ENCODE assay signal across 11 cellular contexts in the genomic region with DNA sequence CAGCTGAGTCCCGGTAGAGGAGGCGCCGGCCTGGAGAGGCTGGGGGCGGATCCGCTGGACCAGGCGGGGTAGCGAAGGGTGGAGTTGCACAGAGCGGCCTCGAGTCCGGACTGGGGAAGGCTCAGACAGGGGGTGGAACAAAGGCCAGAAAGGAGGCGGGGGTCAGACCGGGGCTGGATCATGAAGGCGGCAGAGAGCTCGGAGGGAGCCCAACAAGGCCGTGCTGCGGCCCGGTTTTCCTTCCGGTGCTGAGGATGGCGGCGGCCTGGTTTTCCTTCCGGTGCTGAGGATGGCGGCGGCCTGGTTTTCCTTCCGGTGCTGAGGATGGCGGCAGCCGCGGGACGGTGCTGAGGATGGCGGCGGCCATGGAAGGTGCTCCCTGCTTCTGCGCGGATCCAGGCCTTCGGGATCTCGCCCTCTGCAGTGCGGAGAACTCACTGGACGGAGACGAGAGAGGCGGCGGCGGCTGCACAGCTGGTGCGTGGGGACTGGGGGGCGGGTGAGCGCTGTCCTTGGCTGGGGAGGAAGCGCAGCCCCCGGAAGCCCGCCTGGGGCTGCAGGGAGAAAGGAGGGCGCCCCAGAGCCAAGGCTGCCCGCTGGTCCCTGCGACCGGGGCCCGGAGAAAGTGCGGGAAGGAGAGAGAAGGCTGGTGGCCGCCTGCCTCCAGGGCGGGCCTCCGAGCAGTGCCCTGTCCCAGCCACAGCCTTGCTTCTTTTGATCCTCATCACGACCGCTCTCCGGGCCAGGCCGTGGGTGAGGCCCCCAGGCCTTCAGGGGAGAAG.
DNase-seq lines count a peak whose midpoint lies in the region; ATAC-seq and TF ChIP-seq lines count a peak whose summit lies in the region.
"Had no signal": no experiment of that assay in that cellular context is flagged by ENCODE, and none has a peak within 500 bp of the region (broad histone marks: within the 10 kb centered on the region; RNA-seq: fewer than 3 reads in every experiment).

No MANE protein-coding gene starts in this region.

- TF ChIP-seq CTCF in 22Rv1 (IDR thresholded peaks at IDR 0.05) = no peak
- TF ChIP-seq CTCF in HFF-Myc (IDR thresholded peaks at IDR 0.05; ENCODE audit: low read depth, low read length, missing control alignments) = no peak
- no peak for TF ChIP-seq CTCF in coronary artery (IDR thresholded peaks at IDR 0.05)
- no peak for TF ChIP-seq CTCF in lung (IDR thresholded peaks at IDR 0.05; ENCODE audit: control extremely low read depth, extremely low read depth)

- H3K27me3 ChIP-seq in lung (ENCODE audit: control insufficient read depth, insufficient read depth) = no peaks in the 10 kb centered on the region
- peaks cover 3% of the 10 kb centered on the region; the same call in 1 of the 2 replicates for H3K27me3 ChIP-seq in SJCRH30
- H3K27me3 ChIP-seq: right lobe of liver had no signal

- H3K4me3 ChIP-seq in HFF-Myc (replicated peaks; ENCODE audit: low read depth, low read length) = peak overlapping the region; percentile 27
- H3K4me3 ChIP-seq in coronary artery = no peak overlapping the region
- H3K4me3 ChIP-seq in lung = peak overlapping the region; percentile 22
- no peak overlapping the region for H3K4me3 ChIP-seq in SJCRH30
- H3K4me3 ChIP-seq: mucosa of descending colon had no signal

- peak overlapping the region; percentile 50 for H3K27ac ChIP-seq in 22Rv1
- H3K27ac ChIP-seq in coronary artery = no peak overlapping the region
- no peak overlapping the region for H3K27ac ChIP-seq in lung (ENCODE audit: low read depth in 1 of 2, low read length in 1 of 2)
- no peak overlapping the region for H3K27ac ChIP-seq in SJCRH30
- H3K27ac ChIP-seq: C4-2B, right lobe of liver had no signal

- WGBS in lung, 2 donors = 60 to 70% methylated on average over 56 to 59 of the region's 59 CpGs

- peak; percentile 34 for ATAC-seq in lung (ENCODE audit: insufficient read depth, low FRiP score)
- ATAC-seq in GM21423 (IDR thresholded peaks at IDR 0.05; ENCODE audit: unreplicated experiment) = no peak
- ATAC-seq in HG03457 (IDR thresholded peaks at IDR 0.05; ENCODE audit: unreplicated experiment) = no peak
- ATAC-seq: mucosa of descending colon had no signal

- DNase-seq in HFF-Myc (ENCODE audit: extremely low read depth, low read depth) (no peak), coronary artery (ENCODE audit: low spot score) (peak; percentile 40), lung (ENCODE audit: low spot score) (peak; percentile 34), medulla oblongata (ENCODE audit: extremely low spot score) (no peak), SJCRH30 (no peak)
- DNase-seq: mucosa of descending colon, right lobe of liver had no signal

- H3K4me1 ChIP-seq in lung (ENCODE audit: control insufficient read depth in 2 of 2, insufficient read depth in 2 of 2, low read length in 2 of 2) (no peaks in the 10 kb centered on the region), SJCRH30 (no peaks in the 10 kb centered on the region)
- H3K4me1 ChIP-seq: right lobe of liver had no signal

- no peaks in the 10 kb centered on the region for H3K36me3 ChIP-seq in lung (ENCODE audit: control insufficient read depth in 2 of 2, insufficient read depth in 2 of 2, low read length in 2 of 2)
- H3K36me3 ChIP-seq in SJCRH30 = no peaks in the 10 kb centered on the region
- H3K36me3 ChIP-seq: right lobe of liver had no signal

- H3K9me3 ChIP-seq in lung (ENCODE audit: control insufficient read depth in 2 of 2, insufficient read depth in 1 of 2, low read length in 1 of 2) (peaks cover 0 to 8% of the 10 kb centered on the region in 2 donors), SJCRH30 (replicated peaks) (no peaks in the 10 kb centered on the region)
- H3K9me3 ChIP-seq: mucosa of descending colon, right lobe of liver had no signal

Comparison
In these comparisons a context has a peak if more than half of its experiments do, and no peak if none do; other contexts are left out.
1. DNase-seq: peak in coronary artery (single experiment) and lung (single experiment); none in HFF-Myc (single experiment), medulla oblongata (single experiment) and SJCRH30 (0 of 2).
2. H3K4me3 ChIP-seq: peak in HFF-Myc (single experiment) and lung (single experiment); none in coronary artery (single experiment) and SJCRH30 (single experiment).